In the genomic region with DNA sequence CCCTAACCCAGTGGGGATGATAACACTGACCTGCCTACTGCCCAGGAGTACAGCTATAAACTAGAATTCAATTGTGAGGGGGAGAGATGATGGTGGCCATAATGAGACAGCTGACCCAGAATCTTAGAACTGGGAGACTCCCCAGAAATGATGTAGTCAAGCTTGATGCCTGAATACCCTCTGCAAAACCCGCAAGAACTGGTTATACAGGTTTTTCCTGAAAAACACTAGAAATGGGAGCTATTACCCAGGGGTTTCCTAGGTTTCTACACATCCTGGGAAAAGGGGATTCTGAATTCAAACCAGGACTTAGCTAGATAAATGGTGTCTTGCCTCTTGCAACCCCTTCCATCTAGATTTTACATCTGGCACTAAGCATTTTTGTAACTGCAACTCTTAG, we compare ENCODE assay signal across 12 cellular contexts.
"Had no signal": no experiment of that assay in that cellular context is flagged by ENCODE, and none has a peak within 500 bp of the region (broad histone marks: within the 10 kb centered on the region; RNA-seq: fewer than 3 reads in every experiment).

No MANE protein-coding gene starts in this region.

- H3K4me1 ChIP-seq: colonic mucosa, pancreas, testis had no signal

- H3K9me3 ChIP-seq: colonic mucosa, gastroesophageal sphincter, pancreas, testis had no signal

- H3K4me1 Mint-ChIP-seq: activated B cell treated with CpG ODN at 0.5 μM for 24 hours; activated naive CD4-positive, alpha-beta T cell treated with anti-CD3 and anti-CD28 coated beads, Interleukin-2, amount 10 ng/mL, durations not matched to agents 7 days and 5 days had no signal

- DNase-seq: activated B cell treated with CpG ODN at 0.5 μM for 24 hours; activated CD4-positive, alpha-beta T cell treated with anti-CD3 and anti-CD28 coated beads, Interleukin-2, amount 10 ng/mL, durations not matched to agents 24 days and 14 days; activated naive CD4-positive, alpha-beta T cell treated with anti-CD3 and anti-CD28 coated beads, Interleukin-2, amount 10 ng/mL, durations not matched to agents 7 days and 5 days; colonic mucosa; pancreas; retina; stimulated activated CD4-positive, alpha-beta T cell treated with anti-CD3 and anti-CD28 coated beads, Interleukin-4, amount 100 ng/mL, for 24 hours; testis had no signal

- H3K4me3 Mint-ChIP-seq: activated B cell treated with CpG ODN at 0.5 μM for 24 hours; activated CD4-positive, alpha-beta T cell treated with anti-CD3 and anti-CD28 coated beads, Interleukin-2, amount 10 ng/mL, durations not matched to agents 24 days and 14 days; activated naive CD4-positive, alpha-beta T cell treated with anti-CD3 and anti-CD28 coated beads, Interleukin-2, amount 10 ng/mL, durations not matched to agents 7 days and 5 days; mesothelial cell of epicardium; stimulated activated naive CD8-positive, alpha-beta T cell treated with anti-CD3 and anti-CD28 coated beads, Interleukin-15, Interleukin-2, amounts not matched to agents 100 ng/mL and 50 ng/mL, for 24 hours had no signal

- H3K27me3 ChIP-seq: colonic mucosa, gastroesophageal sphincter, pancreas, testis had no signal

- H3K4me3 ChIP-seq: colonic mucosa, gastroesophageal sphincter, pancreas, testis had no signal

- H3K36me3 Mint-ChIP-seq: activated naive CD4-positive, alpha-beta T cell treated with anti-CD3 and anti-CD28 coated beads, Interleukin-2, amount 10 ng/mL, durations not matched to agents 7 days and 5 days had no signal

- FAIRE-seq: endothelial cell of umbilical vein, pancreas had no signal

- H3K27ac ChIP-seq: colonic mucosa, gastroesophageal sphincter, pancreas, testis had no signal

- H3K9me3 Mint-ChIP-seq: activated B cell treated with CpG ODN at 0.5 μM for 24 hours; activated CD4-positive, alpha-beta T cell treated with anti-CD3 and anti-CD28 coated beads, Interleukin-2, amount 10 ng/mL, durations not matched to agents 24 days and 14 days; activated naive CD4-positive, alpha-beta T cell treated with anti-CD3 and anti-CD28 coated beads, Interleukin-2, amount 10 ng/mL, durations not matched to agents 7 days and 5 days; mesothelial cell of epicardium; stimulated activated naive CD8-positive, alpha-beta T cell treated with anti-CD3 and anti-CD28 coated beads, Interleukin-15, Interleukin-2, amounts not matched to agents 100 ng/mL and 50 ng/mL, for 24 hours had no signal

- H3K27ac Mint-ChIP-seq: activated B cell treated with CpG ODN at 0.5 μM for 24 hours; activated CD4-positive, alpha-beta T cell treated with anti-CD3 and anti-CD28 coated beads, Interleukin-2, amount 10 ng/mL, durations not matched to agents 24 days and 14 days; activated naive CD4-positive, alpha-beta T cell treated with anti-CD3 and anti-CD28 coated beads, Interleukin-2, amount 10 ng/mL, durations not matched to agents 7 days and 5 days; mesothelial cell of epicardium; stimulated activated naive CD8-positive, alpha-beta T cell treated with anti-CD3 and anti-CD28 coated beads, Interleukin-15, Interleukin-2, amounts not matched to agents 100 ng/mL and 50 ng/mL, for 24 hours had no signal

- H3K36me3 ChIP-seq: colonic mucosa, gastroesophageal sphincter, pancreas had no signal
